ENCODE assay signal across 23 cellular contexts in genomic region chr6:8277769-8278168, GRCh38.
DNase-seq lines count a peak whose midpoint lies in the region; ATAC-seq, FAIRE-seq and TF ChIP-seq lines count a peak whose summit lies in the region.
"Had no signal": no experiment of that assay in that cellular context is flagged by ENCODE, and none has a peak within 500 bp of the region (broad histone marks: within the 10 kb centered on the region; RNA-seq: fewer than 3 reads in every experiment).

No MANE protein-coding gene starts in this region.

- 0 out of 2 replicates have a peak overlapping the region, but pooled peaks have one; percentile 72 for H2BK20ac ChIP-seq in H1 (ENCODE audit: low read length)

- no peak overlapping the region; the same call in 1 of the 2 replicates for H3K18ac ChIP-seq in H1 (ENCODE audit: extremely low read depth, low read length)

- no peak overlapping the region for H3K9ac ChIP-seq in H1 (replicated peaks in 1 of 4; ENCODE audit: extremely low read depth in 1 of 4, low read depth in 3 of 4, low read length in 3 of 4)

- no peak for FAIRE-seq in H1 (lab: Jason Lieb, UNC)
- FAIRE-seq: astrocyte, GM12878 had no signal

- DNase-seq in CMK (ENCODE audit: low read depth) (peak; percentile 15), HK-2 (ENCODE audit: unreplicated experiment) (peak; percentile 2), H1 (ENCODE audit: low read depth in 1 of 2, low spot score in 2 of 2) (no peak), neural crest cell (ENCODE audit: low read depth, low spot score) (peak; percentile 12), SHP77 (lab: John Stamatoyannopoulos, UW) (no peak), T1000 (lab: John Stamatoyannopoulos, UW) (no peak)
- DNase-seq: activated CD4-positive, alpha-beta memory T cell treated with anti-CD3 and anti-CD28 coated beads, Interleukin-2, amount 10 ng/mL, durations not matched to agents 7 days and 5 days; activated naive CD4-positive, alpha-beta T cell treated with Interleukin-2 at 50 U/mL for 16 hours; activated T-cell treated with anti-CD3 and anti-CD28 coated beads, Interleukin-2, amount 50 U/mL, for 24 hours; CD4-positive, CD25-positive, alpha-beta regulatory T cell; DMS153; foreskin melanocyte; naive B cell; NCI-H146; NCI-H526; SHP77 treated with DMSO at 0.1 percent for 48 hours; stimulated activated CD4-positive, alpha-beta T cell treated with anti-CD3 and anti-CD28 coated beads, Interleukin-1b, Interleukin-23, amount 100 ng/mL, for 48 hours; stimulated activated naive B cell treated with anti-CD40 and anti-IgM and Interleukin-4, amounts not matched to agents 10 μg/mL and 1 μg/mL and 100 μg/mL, for 72 hours; WERI-Rb-1 had no signal

- no peak overlapping the region for H3K4me3 ChIP-seq in H1 (ENCODE audit: extremely low read depth in 1 of 4, insufficient read depth in 2 of 4, low read depth in 3 of 4, low read length in 4 of 4)
- H3K4me3 ChIP-seq: GM12878, HAP-1 had no signal

- no peaks in the 10 kb centered on the region for H3K36me3 Mint-ChIP-seq in neural crest cell (ENCODE audit: low read depth)
- H3K36me3 Mint-ChIP-seq: CD4-positive, CD25-positive, alpha-beta regulatory T cell; naive B cell; stimulated activated naive B cell treated with anti-CD40 and anti-IgM and Interleukin-4, amounts not matched to agents 10 μg/mL and 1 μg/mL and 100 μg/mL, for 72 hours had no signal

- no peak for TF ChIP-seq RAD21 in H1 (IDR thresholded peaks at IDR 0.05 in 1 of 2, conservative IDR thresholded peaks at IDR 0.05 in 1 of 2; ENCODE audit: low read depth in 2 of 2, low read length in 2 of 2)

- peak overlapping the region; percentile 68; the same call in 1 of the 2 replicates for H2AFZ ChIP-seq in H1 (ENCODE audit: low read length)

- no peak overlapping the region for H2BK12ac ChIP-seq in H1 (ENCODE audit: low read depth, low read length)

- peak overlapping the region; percentile 20; the same call in 1 of the 2 replicates for H2BK5ac ChIP-seq in H1 (ENCODE audit: low read depth, low read length)

- peak overlapping the region in 1 of 2 experiments; percentile 39; a peak in 1 of 4 replicates for H3K4me2 ChIP-seq in H1 (ENCODE audit: insufficient read depth in 1 of 2, low read depth in 2 of 2, low read length in 2 of 2)

- H3K9me3 ChIP-seq in H1 (ENCODE audit: insufficient read depth in 2 of 2, low read depth in 1 of 2, low read length in 1 of 2): peaks cover 0 to 4% of the 10 kb centered on the region in 2 experiments; a peak in 1 of 4 replicates
- H3K9me3 ChIP-seq: HAP-1 had no signal

- TF ChIP-seq CTCF in H1 (IDR thresholded peaks at IDR 0.05; ENCODE audit: control extremely low read depth in 1 of 3, insufficient read depth in 1 of 3, low read depth in 1 of 3, low read length in 3 of 3) (no peak), neural crest cell (conservative IDR thresholded peaks at IDR 0.05) (no peak)

- H2BK15ac ChIP-seq in H1 (ENCODE audit: low read length): no peak overlapping the region; the same call in 1 of the 2 replicates

- H3K23ac ChIP-seq in H1 (ENCODE audit: insufficient read length): no peak overlapping the region

- H3K4me1 ChIP-seq in H1 (replicated peaks in 1 of 4; ENCODE audit: control insufficient read depth in 3 of 4, insufficient read depth in 4 of 4, low read length in 3 of 4): peaks cover 2 to 13% (median 9%) of the 10 kb centered on the region in 4 experiments
- H3K4me1 ChIP-seq: HAP-1 had no signal

- H4K91ac ChIP-seq in H1 (replicated peaks; ENCODE audit: insufficient read length, low read length): no peak overlapping the region

- H3K4ac ChIP-seq in H1 (replicated peaks; ENCODE audit: insufficient read length, low read depth, low read length): no peak overlapping the region

- no peak overlapping the region for H3K4me3 Mint-ChIP-seq in neural crest cell
- H3K4me3 Mint-ChIP-seq: activated CD4-positive, alpha-beta memory T cell treated with anti-CD3 and anti-CD28 coated beads, Interleukin-2, amount 10 ng/mL, durations not matched to agents 7 days and 5 days; activated T-cell treated with anti-CD3 and anti-CD28 coated beads, Interleukin-2, amount 50 U/mL, for 24 hours; CD4-positive, CD25-positive, alpha-beta regulatory T cell; stimulated activated naive B cell treated with anti-CD40 and anti-IgM and Interleukin-4, amounts not matched to agents 10 μg/mL and 1 μg/mL and 100 μg/mL, for 72 hours had no signal

- H3K9me3 Mint-ChIP-seq in neural crest cell: no peaks in the 10 kb centered on the region
- H3K9me3 Mint-ChIP-seq: activated T-cell treated with anti-CD3 and anti-CD28 coated beads, Interleukin-2, amount 50 U/mL, for 24 hours had no signal

- H3K27ac Mint-ChIP-seq in neural crest cell (ENCODE audit: unreplicated experiment): peak overlapping the region; percentile 78
- H3K27ac Mint-ChIP-seq: activated CD4-positive, alpha-beta memory T cell treated with anti-CD3 and anti-CD28 coated beads, Interleukin-2, amount 10 ng/mL, durations not matched to agents 7 days and 5 days; activated T-cell treated with anti-CD3 and anti-CD28 coated beads, Interleukin-2, amount 50 U/mL, for 24 hours; naive B cell; stimulated activated naive B cell treated with anti-CD40 and anti-IgM and Interleukin-4, amounts not matched to agents 10 μg/mL and 1 μg/mL and 100 μg/mL, for 72 hours had no signal

- H3K56ac ChIP-seq in H1 (replicated peaks; ENCODE audit: insufficient read length, low read depth, low read length): no peak overlapping the region

- no peaks in the 10 kb centered on the region for H3K27me3 ChIP-seq in H1 (replicated peaks in 1 of 4; ENCODE audit: control insufficient read depth in 3 of 4, extremely low read depth in 1 of 4, insufficient read depth in 3 of 4, low read length in 3 of 4)

- no peak for TF ChIP-seq POLR2A in H1 (IDR thresholded peaks at IDR 0.05; ENCODE audit: control extremely low read depth in 1 of 2, low read depth in 2 of 2, low read length in 2 of 2)

- peaks cover 24% of the 10 kb centered on the region for H3K4me1 Mint-ChIP-seq in neural crest cell
- H3K4me1 Mint-ChIP-seq: activated CD4-positive, alpha-beta memory T cell treated with anti-CD3 and anti-CD28 coated beads, Interleukin-2, amount 10 ng/mL, durations not matched to agents 7 days and 5 days; CD4-positive, CD25-positive, alpha-beta regulatory T cell; stimulated activated naive B cell treated with anti-CD40 and anti-IgM and Interleukin-4, amounts not matched to agents 10 μg/mL and 1 μg/mL and 100 μg/mL, for 72 hours had no signal

- H4K20me1 ChIP-seq in H1 (replicated peaks in 1 of 2; ENCODE audit: control insufficient read depth in 1 of 2, insufficient read depth in 2 of 2, low read length in 2 of 2): no peaks in the 10 kb centered on the region

- H3K27me3 Mint-ChIP-seq in neural crest cell (ENCODE audit: low read depth): no peaks in the 10 kb centered on the region
- H3K27me3 Mint-ChIP-seq: activated CD4-positive, alpha-beta memory T cell treated with anti-CD3 and anti-CD28 coated beads, Interleukin-2, amount 10 ng/mL, durations not matched to agents 7 days and 5 days; activated T-cell treated with anti-CD3 and anti-CD28 coated beads, Interleukin-2, amount 50 U/mL, for 24 hours; CD4-positive, CD25-positive, alpha-beta regulatory T cell had no signal

- H3K27ac ChIP-seq in H1 (ENCODE audit: low read depth, low read length): no peak overlapping the region
- H3K27ac ChIP-seq: WERI-Rb-1 had no signal

- ATAC-seq in HG03457 (IDR thresholded peaks at IDR 0.05; ENCODE audit: unreplicated experiment): no peak
- ATAC-seq: GM12878; stimulated activated naive B cell treated with anti-CD40 and anti-IgM and Interleukin-4, amounts not matched to agents 10 μg/mL and 1 μg/mL and 100 μg/mL, for 72 hours had no signal

- no peaks in the 10 kb centered on the region for H3K79me1 ChIP-seq in H1 (ENCODE audit: low read depth, low read length)

- H4K5ac ChIP-seq in H1 (ENCODE audit: insufficient read length, low read depth, low read length): no peak overlapping the region

- no peaks in the 10 kb centered on the region for H3K23me2 ChIP-seq in H1 (ENCODE audit: low read depth, low read length)

- H3K36me3 ChIP-seq in H1 (ENCODE audit: control insufficient read depth in 2 of 4, insufficient read depth in 4 of 4, low read length in 3 of 4): no peaks in the 10 kb centered on the region
- H3K36me3 ChIP-seq: HAP-1, WERI-Rb-1 had no signal

- POLR2A ChIA-PET in H1 (lab: Charles Lee; ENCODE audit: partially characterized antibody): no interaction called here

- no peaks in the 10 kb centered on the region for H3K79me2 ChIP-seq in H1 (ENCODE audit: control insufficient read depth in 1 of 2, insufficient read depth in 2 of 2, low read length in 2 of 2)

- CTCF ChIA-PET in H1 (lab: Charles Lee; ENCODE audit: partially characterized antibody): no interaction called here

- 87% methylated on average over 7 of the region's 7 CpGs; no CpG with 5 or more reads in 1 of the 2 experiments for WGBS in H1 (ENCODE audit: extremely low coverage in 1 of 2, insufficient coverage in 1 of 2, insufficient read length in 1 of 2, insufficient replicate concordance in 2 of 2, low coverage in 1 of 2, low lambda C conversion rate in 2 of 2, missing lambda C conversion rate in 1 of 2), 2 experiments

- H2BK120ac ChIP-seq in H1 (replicated peaks; ENCODE audit: low read depth, low read length): no peak overlapping the region

- H2AK5ac ChIP-seq in H1 (ENCODE audit: low read depth, low read length): no peak overlapping the region

- TF ChIP-seq EP300 in H1 (IDR thresholded peaks at IDR 0.05; ENCODE audit: borderline replicate concordance in 1 of 2, low read depth in 2 of 2, low read length in 2 of 2): no peak

- H4K8ac ChIP-seq in H1 (ENCODE audit: extremely low read depth, insufficient read depth, low read length): no peak overlapping the region

- no peak overlapping the region for H3K14ac ChIP-seq in H1 (ENCODE audit: insufficient read length)

TF ChIP-seq in H1, 55 proteins besides CTCF, POLR2A, EP300 and RAD21:
- TF ChIP-seq BACH1 (IDR thresholded peaks at IDR 0.05; ENCODE audit: low read length) (no peak), TAF1 (IDR thresholded peaks at IDR 0.05; ENCODE audit: low read depth, low read length) (0 out of 2 replicates have a peak, but pooled peaks have one; percentile 1)

Comparison
In these comparisons a context has a peak if more than half of its experiments do, and no peak if none do; other contexts are left out.
1. DNase-seq: peak in CMK (single experiment), HK-2 (single experiment) and neural crest cell (single experiment); none in H1 (0 of 2), SHP77 (0 of 2) and T1000 (single experiment).